ENCODE assay signal across 1 cellular context in the genomic region with DNA sequence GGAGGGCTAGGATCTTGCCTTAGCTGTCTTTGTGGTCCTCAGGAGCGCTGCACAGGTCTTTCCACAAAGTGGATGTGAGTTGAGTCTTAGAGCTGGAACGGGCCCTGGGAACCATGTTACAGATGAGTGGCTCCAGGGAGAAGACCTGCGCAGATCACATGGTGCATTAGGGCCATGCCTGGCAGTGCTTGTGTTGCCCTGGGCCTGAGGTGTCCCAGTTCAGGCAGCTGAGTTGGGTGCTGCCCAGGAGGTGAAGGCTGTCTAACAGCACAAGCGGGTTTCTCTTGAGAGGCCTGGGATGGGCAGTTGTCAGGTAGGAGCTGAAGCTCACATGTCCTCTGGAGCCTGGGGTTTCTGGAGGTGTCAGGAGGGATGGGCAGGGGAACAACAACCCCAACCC.
TF ChIP-seq lines count a peak whose summit lies in the region.

No MANE protein-coding gene starts in this region.

TF ChIP-seq in endothelial cell of umbilical vein, 7 proteins besides CTCF, POLR2A, EP300 and RAD21:
- no peak for TF ChIP-seq JUN (IDR thresholded peaks at IDR 0.05; ENCODE audit: borderline replicate concordance, insufficient read depth, insufficient read length, low read depth)
- no peak for TF ChIP-seq MYC (IDR thresholded peaks at IDR 0.05; ENCODE audit: low read depth, low read length)
- TF ChIP-seq FOS (IDR thresholded peaks at IDR 0.05; ENCODE audit: borderline replicate concordance, insufficient read depth, low read length) = no peak
- no peak for TF ChIP-seq EZH2 (IDR thresholded peaks at IDR 0.05; ENCODE audit: borderline replicate concordance, low read depth, low read length, severe bottlenecking)
- TF ChIP-seq POLR2AphosphoS5 (IDR thresholded peaks at IDR 0.05; ENCODE audit: insufficient read depth, low read depth, low read length) = no peak
- no peak for TF ChIP-seq GATA2 (IDR thresholded peaks at IDR 0.05; ENCODE audit: insufficient read depth, insufficient read length, low read depth, low read length)
- TF ChIP-seq, protein P1, sequence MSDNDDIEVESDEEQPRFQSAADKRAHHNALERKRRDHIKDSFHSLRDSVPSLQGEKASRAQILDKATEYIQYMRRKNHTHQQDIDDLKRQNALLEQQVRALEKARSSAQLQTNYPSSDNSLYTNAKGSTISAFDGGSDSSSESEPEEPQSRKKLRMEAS (IDR thresholded peaks at IDR 0.05; ENCODE audit: insufficient read depth, insufficient read length) = no peak
